8 cellular contexts compared by ENCODE assay signal in the genomic region with DNA sequence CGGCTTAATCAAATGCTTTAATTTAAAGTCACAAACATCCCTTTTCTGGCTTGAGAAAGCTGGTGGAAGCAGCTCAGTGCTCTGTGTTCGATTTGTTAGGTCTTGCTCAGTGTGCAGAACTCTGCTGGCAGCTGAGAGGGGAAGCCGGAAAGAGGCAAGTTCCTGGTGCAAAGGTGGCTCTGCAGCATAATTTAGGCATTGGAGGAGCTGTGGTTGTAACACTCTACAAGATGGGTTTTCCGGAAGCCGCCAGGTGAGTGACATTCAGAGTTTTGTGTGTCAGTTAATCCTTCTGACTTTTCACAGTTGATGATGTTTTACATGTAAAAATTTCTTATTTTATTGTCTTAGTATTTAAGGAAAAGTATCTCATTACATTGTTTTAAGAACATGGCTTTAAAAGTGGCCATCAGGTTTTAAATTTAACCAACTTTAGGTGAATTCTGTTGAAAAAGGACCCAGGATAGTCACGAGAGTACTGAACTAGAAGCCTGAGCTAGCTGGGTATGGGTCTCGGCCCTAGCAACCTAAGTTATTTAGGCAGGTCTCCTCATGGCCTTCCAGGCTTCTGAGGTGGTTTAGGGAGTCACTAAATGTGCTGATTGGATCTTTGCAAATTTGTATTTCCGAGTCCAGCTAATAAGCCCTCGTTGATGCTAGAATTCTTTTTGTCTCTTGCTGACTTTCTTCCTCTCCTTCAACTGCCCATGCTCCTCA. TPM values are rescaled to one million over a fixed set of nuclear protein-coding genes. Genes with fewer than 3 reads are reported as not detected.
DNase-seq lines count a peak whose midpoint lies in the region; ATAC-seq and TF ChIP-seq lines count a peak whose summit lies in the region.

No MANE protein-coding gene starts in this region.

- ATAC-seq in HG03139 (IDR thresholded peaks at IDR 0.05; ENCODE audit: unreplicated experiment), result peak; percentile 87

- H3K9me3 ChIP-seq in WERI-Rb-1 (ENCODE audit: severe bottlenecking) (peaks cover 4% of the 10 kb centered on the region), spleen (no peaks in the 10 kb centered on the region)

- TF ChIP-seq CTCF in WERI-Rb-1 (IDR thresholded peaks at IDR 0.05; ENCODE audit: low read depth, low read length) (no peak), spleen (IDR thresholded peaks at IDR 0.05 in 8 of 11, conservative IDR thresholded peaks at IDR 0.05 in 3 of 11) (no peak)

- peak overlapping the region; percentile 44 for H3K27ac ChIP-seq in WERI-Rb-1
- H3K27ac ChIP-seq in caudate nucleus (ENCODE audit: low read depth, low read length), result no peak overlapping the region
- H3K27ac ChIP-seq in spleen, result peak overlapping the region in 6 of 8 donors; percentile 34 to 69 (median 61)

- H3K4me1 ChIP-seq in spleen, result peaks cover 5 to 39% (median 24%) of the 10 kb centered on the region in 6 donors

- H3K36me3 ChIP-seq in WERI-Rb-1 (no peaks in the 10 kb centered on the region), spleen (peaks cover 0 to 17% (median 6%) of the 10 kb centered on the region in 6 donors)

- no peaks in the 10 kb centered on the region for H3K27me3 ChIP-seq in WERI-Rb-1 (ENCODE audit: insufficient read depth, low read depth, severe bottlenecking)
- H3K27me3 ChIP-seq in spleen (replicated peaks in 1 of 7), result no peaks in the 10 kb centered on the region

- TF ChIP-seq POLR2A in GM18526 (IDR thresholded peaks at IDR 0.05; ENCODE audit: extremely low read depth, insufficient read length) (peak; percentile 37), spleen (IDR thresholded peaks at IDR 0.05) (no peak)

- DNase-seq in 8988T (peak; percentile 23), NCI-H2227 (lab: John Stamatoyannopoulos, UW; ENCODE audit: unreplicated experiment) (peak; percentile 88), WERI-Rb-1 (peak; percentile 82), caudate nucleus (lab: John Stamatoyannopoulos, UW) (peak in 56 of 61 donors; percentile 4 to 87 (median 52)), inferior parietal cortex (ENCODE audit: extremely low spot score) (peak; percentile 85), spleen (peak; percentile 90)

- H3K4me3 ChIP-seq in WERI-Rb-1 (ENCODE audit: low read depth, low read length) (peak overlapping the region; percentile 64), spleen (peak overlapping the region; percentile 41 to 75 (median 52))

- WGBS in spleen, 5 donors, result 2 to 4% (median 3%) methylated on average over 9 of the region's 9 CpGs

- intact Hi-C loops in spleen (cut with DNase I; ENCODE audit: low total_unique reads), result no loop called here

RNA-seq across cellular contexts. Expression of a gene that starts 47.1 kb away (rescaled TPM):
- total RNA-seq in spleen, result 1 to 10 TPM in 6 of 7 donors, under 1 TPM in 1; 0.64 to 3.8 (median 1.4) TPM
- 1 to 10 TPM in 2 of 3 donors, under 1 TPM in 1; 0.67 to 3.8 (median 2.6) TPM for polyA plus RNA-seq in spleen

Comparison
In these comparisons a context has a peak if more than half of its experiments do, and no peak if none do; other contexts are left out.
1. DNase-seq: peak in every context shown above with its lines; median percentile 90 in spleen; 88 in NCI-H2227; 85 in inferior parietal cortex; 82 in WERI-Rb-1; 52 in caudate nucleus; 23 in 8988T.